In the genomic region with DNA sequence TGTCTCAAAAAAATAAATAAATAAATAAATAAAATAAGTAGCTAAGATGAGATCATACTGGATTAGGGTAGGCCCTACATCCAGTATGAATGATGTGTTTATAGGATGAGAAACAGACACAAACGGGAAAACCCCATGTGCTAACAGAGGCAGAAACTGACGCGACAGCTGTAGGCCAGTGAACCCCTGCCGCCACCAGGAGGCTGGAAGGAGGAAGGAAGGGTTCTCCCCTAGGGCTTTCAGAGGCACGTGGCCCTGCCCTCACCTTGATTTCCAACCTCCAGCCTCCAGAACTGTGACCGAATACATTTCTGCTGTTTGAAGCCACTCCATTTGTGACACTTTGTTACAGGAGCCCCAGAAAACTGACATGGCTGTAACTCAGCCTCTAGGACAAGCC, we compare ENCODE assay signal across 11 cellular contexts. TPM values are rescaled to one million over a fixed set of nuclear protein-coding genes. Genes with fewer than 3 reads are reported as not detected.
A peak's percentile ranks its signal among the peaks of the same experiment; 100 is the strongest.
DNase-seq lines count a peak whose midpoint lies in the region; ATAC-seq and TF ChIP-seq lines count a peak whose summit lies in the region.
"Had no signal": no experiment of that assay in that cellular context is flagged by ENCODE, and none has a peak within 500 bp of the region (broad histone marks: within the 10 kb centered on the region; RNA-seq: fewer than 3 reads in every experiment).

No MANE protein-coding gene starts in this region.

- WGBS in testis, 2 donors, result 60 to 71% methylated on average over 6 of the region's 6 CpGs

- no peaks in the 10 kb centered on the region for H3K9me3 Mint-ChIP-seq in chondrocyte (ENCODE audit: low read depth)
- no peaks in the 10 kb centered on the region for H3K9me3 Mint-ChIP-seq in stimulated activated naive CD8-positive, alpha-beta T cell treated with anti-CD3 and anti-CD28 coated beads, Interleukin-15, amount 100 ng/mL, for 72 hours

- no peaks in the 10 kb centered on the region for H3K9me3 ChIP-seq in testis

- no peaks in the 10 kb centered on the region for H3K27me3 ChIP-seq in testis

- no peak overlapping the region for H3K27ac Mint-ChIP-seq in chondrocyte (ENCODE audit: unreplicated experiment)
- no peak overlapping the region for H3K27ac Mint-ChIP-seq in stimulated activated naive CD8-positive, alpha-beta T cell treated with anti-CD3 and anti-CD28 coated beads, Interleukin-15, amount 100 ng/mL, for 72 hours

- H3K4me3 ChIP-seq in testis, result no peak overlapping the region

- DNase-seq in left ventricle myocardium superior (peak; percentile 2), cardiac septum (ENCODE audit: low spot score) (no peak), NAMALWA (ENCODE audit: low spot score) (peak; percentile 77), chondrocyte (ENCODE audit: low spot score) (peak; percentile 37), testis (no peak)
- peak in 1 of 2 donors; percentile 58 for DNase-seq in stimulated activated naive CD8-positive, alpha-beta T cell treated with anti-CD3 and anti-CD28 coated beads, Interleukin-15, amount 100 ng/mL, for 72 hours
- DNase-seq in activated effector memory CD4-positive, alpha-beta T cell treated with Interleukin-2 at 50 U/mL for 16 hours, result no peak
- DNase-seq: effector CD4-positive, alpha-beta T cell; NCI-H510A had no signal

- ATAC-seq in left ventricle myocardium superior, result no peak
- ATAC-seq in stimulated activated naive CD8-positive, alpha-beta T cell treated with anti-CD3 and anti-CD28 coated beads, Interleukin-15, amount 100 ng/mL, for 72 hours, result peak; percentile 89
- no peak for ATAC-seq in GM18907 (IDR thresholded peaks at IDR 0.05; ENCODE audit: unreplicated experiment)

- peaks cover 13% of the 10 kb centered on the region for H3K27me3 Mint-ChIP-seq in chondrocyte (ENCODE audit: low read depth)
- H3K27me3 Mint-ChIP-seq in stimulated activated naive CD8-positive, alpha-beta T cell treated with anti-CD3 and anti-CD28 coated beads, Interleukin-15, amount 100 ng/mL, for 72 hours, result no peaks in the 10 kb centered on the region

- H3K4me3 Mint-ChIP-seq in chondrocyte (ENCODE audit: unreplicated experiment), result no peak overlapping the region
- H3K4me3 Mint-ChIP-seq in stimulated activated naive CD8-positive, alpha-beta T cell treated with anti-CD3 and anti-CD28 coated beads, Interleukin-15, amount 100 ng/mL, for 72 hours, result no peak overlapping the region

- intact Hi-C loops in left ventricle myocardium superior (cut with micrococcal nuclease), result no loop called here
- intact Hi-C loops in cardiac septum (cut with DNase I), result no loop called here
- intact Hi-C loops in testis (cut with DNase I; ENCODE audit: low total_unique reads), result no loop called here

- H3K27ac ChIP-seq in testis, result no peak overlapping the region

- H3K4me1 Mint-ChIP-seq in chondrocyte (ENCODE audit: low read depth), result no peaks in the 10 kb centered on the region
- H3K4me1 Mint-ChIP-seq in stimulated activated naive CD8-positive, alpha-beta T cell treated with anti-CD3 and anti-CD28 coated beads, Interleukin-15, amount 100 ng/mL, for 72 hours, result no peaks in the 10 kb centered on the region

- no peaks in the 10 kb centered on the region for H3K36me3 ChIP-seq in testis (ENCODE audit: low read depth, missing control alignments)

- no peaks in the 10 kb centered on the region for H3K4me1 ChIP-seq in testis

- TF ChIP-seq POLR2A in testis (IDR thresholded peaks at IDR 0.05), result no peak

- TF ChIP-seq CTCF in chondrocyte (IDR thresholded peaks at IDR 0.05) (peak; percentile 17), testis (IDR thresholded peaks at IDR 0.05) (no peak)

- H3K36me3 Mint-ChIP-seq in chondrocyte (ENCODE audit: low read depth), result peaks cover 3% of the 10 kb centered on the region

RNA-seq across cellular contexts. Expression of a gene that starts 38.5 kb away (rescaled TPM):
- total RNA-seq in left ventricle myocardium superior, result 0.12 TPM
- total RNA-seq in cardiac septum, result 0.81 TPM
- 0.23 to 1.0 TPM (median 0.42 TPM) in 3 replicates for total RNA-seq in chondrocyte
- total RNA-seq in testis, result 10 to 100 TPM; 42.1 to 63.1 TPM
- polyA plus RNA-seq in testis (ENCODE audit: insufficient read depth, low read depth, low replicate concordance), result 67.5 TPM
- polyA plus RNA-seq: liver had no signal

RNA-seq across cellular contexts. Expression of a gene that starts 57.8 kb away (rescaled TPM):
- total RNA-seq in left ventricle myocardium superior (248 TPM), cardiac septum (205 TPM), chondrocyte (208 to 243 TPM (median 220 TPM) in 3 replicates), testis (10 to 100 TPM; 95.1 to 99.9 TPM)
- polyA plus RNA-seq in testis (ENCODE audit: insufficient read depth, low read depth, low replicate concordance), result 319 TPM

Comparison
In these comparisons a context has a peak if more than half of its experiments do, and no peak if none do; other contexts are left out.
1. DNase-seq: peak in left ventricle myocardium superior (single experiment), NAMALWA (single experiment) and chondrocyte (single experiment); none in cardiac septum (single experiment), testis (single experiment) and activated effector memory CD4-positive, alpha-beta T cell treated with Interleukin-2 at 50 U/mL for 16 hours (single experiment).
2. RNA of a gene that starts 38.5 kb away (total RNA-seq): 42.1 to 63.1 TPM in testis; 0.81 TPM in cardiac septum (single experiment), 0.23 to 1.0 TPM in chondrocyte and 0.12 TPM in left ventricle myocardium superior (single experiment); every median in the first group is over 10 times any median in the second.